In the genomic region with DNA sequence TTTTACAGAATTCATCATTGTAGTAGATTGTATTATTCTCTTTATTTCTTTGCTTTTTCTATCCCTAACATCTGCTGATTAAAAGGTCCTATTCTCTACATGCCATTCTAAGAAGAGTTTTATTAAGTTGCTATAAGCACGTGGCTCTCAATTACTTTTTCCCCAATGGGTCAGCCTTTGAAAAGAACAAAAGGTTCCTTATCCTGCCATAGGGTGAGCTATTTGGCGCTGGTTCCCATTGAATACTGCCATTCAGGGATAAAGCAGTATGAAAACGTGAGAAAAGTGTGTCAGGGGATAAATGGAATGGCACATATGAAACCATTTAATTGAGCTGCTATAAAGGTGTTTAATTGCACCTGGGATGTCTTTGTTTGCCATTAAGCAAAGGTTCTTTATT, we compare ENCODE assay signal across 19 cellular contexts.
DNase-seq lines count a peak whose midpoint lies in the region; ATAC-seq lines count a peak whose summit lies in the region.
"Had no signal": no experiment of that assay in that cellular context is flagged by ENCODE, and none has a peak within 500 bp of the region (broad histone marks: within the 10 kb centered on the region; RNA-seq: fewer than 3 reads in every experiment).

No MANE protein-coding gene starts in this region.

- peak overlapping the region in 1 of 7 donors; percentile 20 for H3K4me3 Mint-ChIP-seq in CD8-positive, alpha-beta memory T cell
- no peak overlapping the region for H3K4me3 Mint-ChIP-seq in activated CD4-positive, alpha-beta memory T cell treated with anti-CD3 and anti-CD28 coated beads, Interleukin-2, amount 10 ng/mL, durations not matched to agents 7 days and 5 days
- H3K4me3 Mint-ChIP-seq: activated CD8-positive, alpha-beta T cell treated with anti-CD3 and anti-CD28 coated beads for 36 hours; memory B cell; nephron had no signal

- no peaks in the 10 kb centered on the region for H3K27me3 ChIP-seq in CD8-positive, alpha-beta memory T cell (ENCODE audit: insufficient read depth, low read length, poor library complexity, severe bottlenecking)
- no peaks in the 10 kb centered on the region for H3K27me3 ChIP-seq in HAP-1 (ENCODE audit: low read depth)
- H3K27me3 ChIP-seq: hepatocyte had no signal

- no peaks in the 10 kb centered on the region for H3K9me3 Mint-ChIP-seq in CD8-positive, alpha-beta memory T cell
- no peaks in the 10 kb centered on the region for H3K9me3 Mint-ChIP-seq in activated CD4-positive, alpha-beta memory T cell treated with anti-CD3 and anti-CD28 coated beads, Interleukin-2, amount 10 ng/mL, durations not matched to agents 7 days and 5 days
- H3K9me3 Mint-ChIP-seq: activated CD8-positive, alpha-beta T cell treated with anti-CD3 and anti-CD28 coated beads for 36 hours; activated T-helper 2 cell treated with anti-CD3 and anti-CD28 coated beads, Interferon-gamma antibody, Interleukin-2, Interleukin-4, amounts not matched to agents 10 μg/mL and 5 μg/mL and 100 μg/mL, durations not matched to agents 14 hours and 24 hours and 36 hours; memory B cell; nephron had no signal

- peak overlapping the region in 5 of 8 donors; percentile 9 to 58 (median 37) for H3K27ac Mint-ChIP-seq in CD8-positive, alpha-beta memory T cell
- H3K27ac Mint-ChIP-seq in activated CD4-positive, alpha-beta memory T cell treated with anti-CD3 and anti-CD28 coated beads, Interleukin-2, amount 10 ng/mL, durations not matched to agents 7 days and 5 days: peak overlapping the region; percentile 63
- H3K27ac Mint-ChIP-seq: activated CD8-positive, alpha-beta T cell treated with anti-CD3 and anti-CD28 coated beads for 36 hours; activated T-helper 2 cell treated with anti-CD3 and anti-CD28 coated beads, Interferon-gamma antibody, Interleukin-2, Interleukin-4, amounts not matched to agents 10 μg/mL and 5 μg/mL and 100 μg/mL, durations not matched to agents 14 hours and 24 hours and 36 hours; memory B cell had no signal

- intact Hi-C loops in left colon (cut with DNase I, micrococcal nuclease): no loop called here

- CTCF ChIA-PET in CD8-positive, alpha-beta memory T cell (lab: Charles Lee): no interaction called here
- CTCF ChIA-PET in activated CD4-positive, alpha-beta memory T cell treated with anti-CD3 and anti-CD28 coated beads, Interleukin-2, amount 10 ng/mL, durations not matched to agents 7 days and 5 days (lab: Charles Lee): interaction anchor here (1.0 to 1.4 kb wide), 3 partner anchors 23 to 370 kb away, joined by 3 to 4 read pairs (median 3); a partner anchor contains a TSS

- H3K27ac ChIP-seq in CD8-positive, alpha-beta memory T cell (ENCODE audit: low read depth, low read length): no peak overlapping the region
- H3K27ac ChIP-seq: hepatocyte had no signal

- H3K9me3 ChIP-seq in CD8-positive, alpha-beta memory T cell (ENCODE audit: low read length): no peaks in the 10 kb centered on the region
- H3K9me3 ChIP-seq in HAP-1: no peaks in the 10 kb centered on the region
- H3K9me3 ChIP-seq: prostate gland had no signal

- POLR2A ChIA-PET in CD8-positive, alpha-beta memory T cell (lab: Charles Lee): no interaction called here
- POLR2A ChIA-PET in activated CD4-positive, alpha-beta memory T cell treated with anti-CD3 and anti-CD28 coated beads, Interleukin-2, amount 10 ng/mL, durations not matched to agents 7 days and 5 days (lab: Charles Lee): interaction anchor here (0.7 to 2.1 kb wide), 12 partner anchors 8 to 390 kb away, joined by 3 to 10 read pairs (median 6); a partner anchor contains a TSS

- in situ Hi-C loops in HAP-1 (cut with MboI; ENCODE audit: low sequenced_read_pairs): no loop called here

- peaks cover 42% of the 10 kb centered on the region for H3K4me1 ChIP-seq in CD8-positive, alpha-beta memory T cell (ENCODE audit: insufficient read depth, low read length)
- H3K4me1 ChIP-seq in HAP-1: peaks cover 22% of the 10 kb centered on the region
- H3K4me1 ChIP-seq: prostate gland had no signal

- no peak for DNase-seq in CD8-positive, alpha-beta memory T cell
- DNase-seq in HAP-1 (ENCODE audit: low spot score in 2 of 2) (peak; percentile 61 to 93), left colon (no peak), CD1c-positive myeloid dendritic cell (ENCODE audit: extremely low spot score) (no peak)
- no peak for DNase-seq in activated CD4-positive, alpha-beta memory T cell treated with anti-CD3 and anti-CD28 coated beads, Interleukin-2, amount 10 ng/mL, durations not matched to agents 7 days and 5 days
- DNase-seq: activated CD8-positive, alpha-beta T cell treated with anti-CD3 and anti-CD28 coated beads for 36 hours; AML-193; effector CD8-positive, alpha-beta T cell; islet precursor cell; KG1; NCI-H1105; stimulated activated CD8-positive, alpha-beta memory T cell treated with anti-CD3 and anti-CD28 coated beads, Interleukin-4, amount 100 ng/mL, for 48 hours had no signal

- peaks cover 29 to 45% (median 45%) of the 10 kb centered on the region in 3 donors for H3K4me1 Mint-ChIP-seq in CD8-positive, alpha-beta memory T cell
- H3K4me1 Mint-ChIP-seq in activated CD4-positive, alpha-beta memory T cell treated with anti-CD3 and anti-CD28 coated beads, Interleukin-2, amount 10 ng/mL, durations not matched to agents 7 days and 5 days: peaks cover 28% of the 10 kb centered on the region

- peak; percentile 35 for ATAC-seq in left colon
- no peak for ATAC-seq in GM18511 (IDR thresholded peaks at IDR 0.05; ENCODE audit: unreplicated experiment)
- ATAC-seq in GM18907 (IDR thresholded peaks at IDR 0.05; ENCODE audit: unreplicated experiment): no peak

- H3K36me3 Mint-ChIP-seq in CD8-positive, alpha-beta memory T cell: peaks cover 3 to 24% (median 3%) of the 10 kb centered on the region in 3 donors
- peaks cover 5% of the 10 kb centered on the region for H3K36me3 Mint-ChIP-seq in activated CD4-positive, alpha-beta memory T cell treated with anti-CD3 and anti-CD28 coated beads, Interleukin-2, amount 10 ng/mL, durations not matched to agents 7 days and 5 days (ENCODE audit: low read depth)

- H3K4me3 ChIP-seq in CD8-positive, alpha-beta memory T cell (ENCODE audit: low read length): no peak overlapping the region
- H3K4me3 ChIP-seq in HAP-1: no peak overlapping the region
- H3K4me3 ChIP-seq: hepatocyte, prostate gland had no signal

- H3K27me3 Mint-ChIP-seq in CD8-positive, alpha-beta memory T cell: no peaks in the 10 kb centered on the region
- no peaks in the 10 kb centered on the region for H3K27me3 Mint-ChIP-seq in activated CD4-positive, alpha-beta memory T cell treated with anti-CD3 and anti-CD28 coated beads, Interleukin-2, amount 10 ng/mL, durations not matched to agents 7 days and 5 days
- H3K27me3 Mint-ChIP-seq: activated CD8-positive, alpha-beta T cell treated with anti-CD3 and anti-CD28 coated beads for 36 hours; memory B cell had no signal

- H3K36me3 ChIP-seq in CD8-positive, alpha-beta memory T cell (ENCODE audit: insufficient read depth, low read length): no peaks in the 10 kb centered on the region
- H3K36me3 ChIP-seq in HAP-1 (replicated peaks): no peaks in the 10 kb centered on the region
- H3K36me3 ChIP-seq: prostate gland had no signal

Comparison
In these comparisons a context has a peak if more than half of its experiments do, and no peak if none do; other contexts are left out.
1. DNase-seq: peak in HAP-1 (2 of 2); none in CD8-positive, alpha-beta memory T cell (0 of 5), activated CD4-positive, alpha-beta memory T cell treated with anti-CD3 and anti-CD28 coated beads, Interleukin-2, amount 10 ng/mL, durations not matched to agents 7 days and 5 days (single experiment), left colon (0 of 2) and CD1c-positive myeloid dendritic cell (single experiment).